In the genomic region with DNA sequence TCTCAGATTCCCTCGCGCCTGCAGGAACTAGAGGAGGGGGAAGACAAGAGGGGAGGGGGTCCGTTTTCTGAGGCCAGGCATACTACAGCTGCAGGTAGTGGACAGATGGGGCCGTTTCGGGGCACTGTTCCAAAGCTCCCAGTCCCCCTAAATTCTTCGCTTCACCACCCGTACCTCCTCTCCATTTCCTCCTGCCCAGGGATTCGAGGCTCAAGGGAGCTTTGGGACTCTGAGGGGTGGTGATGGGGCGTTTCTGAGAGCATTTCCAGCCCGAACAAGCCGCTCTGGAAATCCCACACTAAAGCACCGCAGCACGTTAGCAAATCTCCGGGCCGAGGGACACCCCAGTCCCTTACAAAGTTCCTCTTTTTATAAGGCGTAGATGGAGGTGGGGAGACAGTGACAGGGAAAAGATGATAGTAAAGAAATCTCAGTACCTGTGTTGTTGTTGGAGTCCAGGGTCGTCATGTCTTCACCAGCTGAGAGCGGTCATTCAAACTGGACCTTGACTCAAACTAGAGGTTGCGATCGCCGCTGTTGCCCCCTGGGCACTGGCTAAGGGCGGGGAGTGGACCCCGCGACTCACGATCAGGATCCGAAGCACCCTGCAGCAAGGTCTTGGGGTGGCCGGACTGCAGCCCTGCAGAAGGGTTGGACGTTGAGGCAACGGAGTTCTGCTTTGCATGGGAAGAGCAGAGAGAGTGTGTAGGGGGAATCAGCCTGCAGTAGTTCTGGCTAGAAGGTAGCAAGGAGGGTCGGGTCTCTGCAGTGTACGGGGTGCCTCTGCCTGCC, we compare ENCODE assay signal across 1 cellular context.
TF ChIP-seq lines count a peak whose summit lies in the region.

No MANE protein-coding gene starts in this region.

TF ChIP-seq in HepG2, 621 proteins besides CTCF, POLR2A, EP300 and RAD21 (continued from another document and continues in another):
- TF ChIP-seq, protein P1, sequence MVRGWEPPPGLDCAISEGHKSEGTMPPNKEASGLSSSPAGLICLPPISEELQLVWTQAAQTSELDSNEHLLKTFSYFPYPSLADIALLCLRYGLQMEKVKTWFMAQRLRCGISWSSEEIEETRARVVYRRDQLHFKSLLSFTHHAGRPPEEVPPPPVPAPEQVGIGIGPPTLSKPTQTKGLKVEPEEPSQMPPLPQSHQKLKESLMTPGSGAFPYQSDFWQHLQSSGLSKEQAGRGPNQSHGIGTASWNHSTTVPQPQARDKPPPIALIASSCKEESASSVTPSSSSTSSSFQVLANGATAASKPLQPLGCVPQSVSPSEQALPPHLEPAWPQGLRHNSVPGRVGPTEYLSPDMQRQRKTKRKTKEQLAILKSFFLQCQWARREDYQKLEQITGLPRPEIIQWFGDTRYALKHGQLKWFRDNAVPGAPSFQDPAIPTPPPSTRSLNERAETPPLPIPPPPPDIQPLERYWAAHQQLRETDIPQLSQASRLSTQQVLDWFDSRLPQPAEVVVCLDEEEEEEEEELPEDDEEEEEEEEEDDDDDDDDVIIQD (CRISPR knock-in tag; IDR thresholded peaks at IDR 0.05; ENCODE audit: low read depth): no peak
- TF ChIP-seq SMYD3 (CRISPR knock-in tag; IDR thresholded peaks at IDR 0.05): no peak
- TF ChIP-seq ATM (IDR thresholded peaks at IDR 0.05; ENCODE audit: borderline replicate concordance): no peak
- TF ChIP-seq RFX3 (CRISPR knock-in tag; IDR thresholded peaks at IDR 0.05): no peak
- no peak for TF ChIP-seq SMAD3 (CRISPR knock-in tag; IDR thresholded peaks at IDR 0.05)
- TF ChIP-seq AGO1 (IDR thresholded peaks at IDR 0.05; ENCODE audit: low read depth, low read length, poor library complexity, severe bottlenecking): no peak
- TF ChIP-seq ZNF10 (CRISPR knock-in tag; IDR thresholded peaks at IDR 0.05; ENCODE audit: borderline replicate concordance, low read depth): no peak
- TF ChIP-seq, protein P2, sequence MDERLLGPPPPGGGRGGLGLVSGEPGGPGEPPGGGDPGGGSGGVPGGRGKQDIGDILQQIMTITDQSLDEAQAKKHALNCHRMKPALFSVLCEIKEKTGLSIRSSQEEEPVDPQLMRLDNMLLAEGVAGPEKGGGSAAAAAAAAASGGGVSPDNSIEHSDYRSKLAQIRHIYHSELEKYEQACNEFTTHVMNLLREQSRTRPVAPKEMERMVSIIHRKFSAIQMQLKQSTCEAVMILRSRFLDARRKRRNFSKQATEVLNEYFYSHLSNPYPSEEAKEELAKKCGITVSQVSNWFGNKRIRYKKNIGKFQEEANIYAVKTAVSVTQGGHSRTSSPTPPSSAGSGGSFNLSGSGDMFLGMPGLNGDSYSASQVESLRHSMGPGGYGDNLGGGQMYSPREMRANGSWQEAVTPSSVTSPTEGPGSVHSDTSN (CRISPR knock-in tag; IDR thresholded peaks at IDR 0.05): no peak
- TF ChIP-seq, protein P3, sequence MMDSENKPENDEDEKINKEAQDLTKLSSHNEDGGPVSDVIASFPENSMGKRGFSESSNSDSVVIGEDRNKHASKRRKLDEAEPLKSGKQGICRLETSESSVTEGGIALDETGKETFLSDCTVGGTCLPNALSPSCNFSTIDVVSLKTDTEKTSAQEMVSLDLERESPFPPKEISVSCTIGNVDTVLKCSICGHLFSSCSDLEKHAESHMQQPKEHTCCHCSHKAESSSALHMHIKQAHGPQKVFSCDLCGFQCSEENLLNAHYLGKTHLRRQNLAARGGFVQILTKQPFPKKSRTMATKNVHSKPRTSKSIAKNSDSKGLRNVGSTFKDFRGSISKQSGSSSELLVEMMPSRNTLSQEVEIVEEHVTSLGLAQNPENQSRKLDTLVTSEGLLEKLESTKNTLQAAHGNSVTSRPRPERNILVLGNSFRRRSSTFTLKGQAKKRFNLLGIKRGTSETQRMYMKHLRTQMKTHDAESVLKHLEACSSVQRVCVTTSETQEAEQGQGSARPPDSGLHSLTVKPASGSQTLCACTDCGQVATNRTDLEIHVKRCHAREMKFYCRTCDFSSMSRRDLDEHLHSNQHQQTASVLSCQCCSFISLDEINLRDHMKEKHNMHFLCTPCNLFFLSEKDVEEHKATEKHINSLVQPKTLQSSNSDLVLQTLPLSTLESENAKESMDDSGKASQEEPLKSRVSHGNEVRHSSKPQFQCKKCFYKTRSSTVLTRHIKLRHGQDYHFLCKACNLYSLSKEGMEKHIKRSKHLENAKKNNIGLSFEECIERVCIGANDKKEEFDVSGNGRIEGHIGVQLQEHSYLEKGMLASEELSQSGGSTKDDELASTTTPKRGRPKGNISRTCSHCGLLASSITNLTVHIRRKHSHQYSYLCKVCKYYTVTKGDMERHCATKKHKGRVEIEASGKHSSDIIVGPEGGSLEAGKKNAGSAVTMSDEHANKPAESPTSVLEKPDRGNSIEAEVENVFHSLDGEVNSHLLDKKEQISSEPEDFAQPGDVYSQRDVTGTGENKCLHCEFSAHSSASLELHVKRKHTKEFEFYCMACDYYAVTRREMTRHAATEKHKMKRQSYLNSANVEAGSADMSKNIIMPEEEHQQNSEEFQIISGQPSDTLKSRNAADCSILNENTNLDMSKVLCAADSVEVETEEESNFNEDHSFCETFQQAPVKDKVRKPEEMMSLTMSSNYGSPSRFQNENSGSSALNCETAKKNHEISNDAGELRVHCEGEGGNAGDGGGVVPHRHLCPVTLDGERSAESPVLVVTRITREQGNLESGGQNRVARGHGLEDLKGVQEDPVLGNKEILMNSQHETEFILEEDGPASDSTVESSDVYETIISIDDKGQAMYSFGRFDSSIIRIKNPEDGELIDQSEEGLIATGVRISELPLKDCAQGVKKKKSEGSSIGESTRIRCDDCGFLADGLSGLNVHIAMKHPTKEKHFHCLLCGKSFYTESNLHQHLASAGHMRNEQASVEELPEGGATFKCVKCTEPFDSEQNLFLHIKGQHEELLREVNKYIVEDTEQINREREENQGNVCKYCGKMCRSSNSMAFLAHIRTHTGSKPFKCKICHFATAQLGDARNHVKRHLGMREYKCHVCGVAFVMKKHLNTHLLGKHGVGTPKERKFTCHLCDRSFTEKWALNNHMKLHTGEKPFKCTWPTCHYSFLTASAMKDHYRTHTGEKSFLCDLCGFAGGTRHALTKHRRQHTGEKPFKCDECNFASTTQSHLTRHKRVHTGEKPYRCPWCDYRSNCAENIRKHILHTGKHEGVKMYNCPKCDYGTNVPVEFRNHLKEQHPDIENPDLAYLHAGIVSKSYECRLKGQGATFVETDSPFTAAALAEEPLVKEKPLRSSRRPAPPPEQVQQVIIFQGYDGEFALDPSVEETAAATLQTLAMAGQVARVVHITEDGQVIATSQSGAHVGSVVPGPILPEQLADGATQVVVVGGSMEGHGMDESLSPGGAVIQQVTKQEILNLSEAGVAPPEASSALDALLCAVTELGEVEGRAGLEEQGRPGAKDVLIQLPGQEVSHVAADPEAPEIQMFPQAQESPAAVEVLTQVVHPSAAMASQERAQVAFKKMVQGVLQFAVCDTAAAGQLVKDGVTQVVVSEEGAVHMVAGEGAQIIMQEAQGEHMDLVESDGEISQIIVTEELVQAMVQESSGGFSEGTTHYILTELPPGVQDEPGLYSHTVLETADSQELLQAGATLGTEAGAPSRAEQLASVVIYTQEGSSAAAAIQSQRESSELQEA (CRISPR knock-in tag; IDR thresholded peaks at IDR 0.05; ENCODE audit: not compliant biosample characterization): no peak
- no peak; the same call in 1 of the 2 replicates for TF ChIP-seq ZNF746 (CRISPR knock-in tag; IDR thresholded peaks at IDR 0.05)
- TF ChIP-seq HNF4G (IDR thresholded peaks at IDR 0.05; ENCODE audit: borderline replicate concordance, low read depth, low read length): no peak
- 0 out of 2 replicates have a peak, but pooled peaks have one; percentile 3 for TF ChIP-seq HNF4G (CRISPR knock-in tag; IDR thresholded peaks at IDR 0.05; ENCODE audit: borderline replicate concordance, low read depth)
- 0 out of 2 replicates have a peak, but pooled peaks have one; percentile 4 for TF ChIP-seq PCBP1 (IDR thresholded peaks at IDR 0.05; ENCODE audit: borderline replicate concordance, low read depth, low read length)
- TF ChIP-seq ATF1 (CRISPR knock-in tag; IDR thresholded peaks at IDR 0.05): no peak
- TF ChIP-seq, protein P4, sequence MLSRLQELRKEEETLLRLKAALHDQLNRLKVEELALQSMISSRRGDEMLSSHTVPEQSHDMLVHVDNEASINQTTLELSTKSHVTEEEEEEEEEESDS (CRISPR knock-in tag; IDR thresholded peaks at IDR 0.05; ENCODE audit: borderline replicate concordance): 0 out of 2 replicates have a peak, but pooled peaks have one; percentile 69
- no peak for TF ChIP-seq NR2C2 (CRISPR knock-in tag; IDR thresholded peaks at IDR 0.05; ENCODE audit: borderline replicate concordance)
- no peak for TF ChIP-seq GATAD1 (CRISPR knock-in tag; IDR thresholded peaks at IDR 0.05)
- TF ChIP-seq, protein P5, sequence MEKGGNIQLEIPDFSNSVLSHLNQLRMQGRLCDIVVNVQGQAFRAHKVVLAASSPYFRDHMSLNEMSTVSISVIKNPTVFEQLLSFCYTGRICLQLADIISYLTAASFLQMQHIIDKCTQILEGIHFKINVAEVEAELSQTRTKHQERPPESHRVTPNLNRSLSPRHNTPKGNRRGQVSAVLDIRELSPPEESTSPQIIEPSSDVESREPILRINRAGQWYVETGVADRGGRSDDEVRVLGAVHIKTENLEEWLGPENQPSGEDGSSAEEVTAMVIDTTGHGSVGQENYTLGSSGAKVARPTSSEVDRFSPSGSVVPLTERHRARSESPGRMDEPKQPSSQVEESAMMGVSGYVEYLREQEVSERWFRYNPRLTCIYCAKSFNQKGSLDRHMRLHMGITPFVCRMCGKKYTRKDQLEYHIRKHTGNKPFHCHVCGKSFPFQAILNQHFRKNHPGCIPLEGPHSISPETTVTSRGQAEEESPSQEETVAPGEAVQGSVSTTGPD (CRISPR knock-in tag; IDR thresholded peaks at IDR 0.05): no peak
- no peak for TF ChIP-seq MED8 (CRISPR knock-in tag; IDR thresholded peaks at IDR 0.05; ENCODE audit: insufficient replicate concordance)
- TF ChIP-seq, protein P6, sequence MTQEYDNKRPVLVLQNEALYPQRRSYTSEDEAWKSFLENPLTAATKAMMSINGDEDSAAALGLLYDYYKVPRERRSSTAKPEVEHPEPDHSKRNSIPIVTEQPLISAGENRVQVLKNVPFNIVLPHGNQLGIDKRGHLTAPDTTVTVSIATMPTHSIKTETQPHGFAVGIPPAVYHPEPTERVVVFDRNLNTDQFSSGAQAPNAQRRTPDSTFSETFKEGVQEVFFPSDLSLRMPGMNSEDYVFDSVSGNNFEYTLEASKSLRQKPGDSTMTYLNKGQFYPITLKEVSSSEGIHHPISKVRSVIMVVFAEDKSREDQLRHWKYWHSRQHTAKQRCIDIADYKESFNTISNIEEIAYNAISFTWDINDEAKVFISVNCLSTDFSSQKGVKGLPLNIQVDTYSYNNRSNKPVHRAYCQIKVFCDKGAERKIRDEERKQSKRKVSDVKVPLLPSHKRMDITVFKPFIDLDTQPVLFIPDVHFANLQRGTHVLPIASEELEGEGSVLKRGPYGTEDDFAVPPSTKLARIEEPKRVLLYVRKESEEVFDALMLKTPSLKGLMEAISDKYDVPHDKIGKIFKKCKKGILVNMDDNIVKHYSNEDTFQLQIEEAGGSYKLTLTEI (CRISPR knock-in tag; conservative IDR thresholded peaks at IDR 0.05): no peak
- TF ChIP-seq, protein P7, sequence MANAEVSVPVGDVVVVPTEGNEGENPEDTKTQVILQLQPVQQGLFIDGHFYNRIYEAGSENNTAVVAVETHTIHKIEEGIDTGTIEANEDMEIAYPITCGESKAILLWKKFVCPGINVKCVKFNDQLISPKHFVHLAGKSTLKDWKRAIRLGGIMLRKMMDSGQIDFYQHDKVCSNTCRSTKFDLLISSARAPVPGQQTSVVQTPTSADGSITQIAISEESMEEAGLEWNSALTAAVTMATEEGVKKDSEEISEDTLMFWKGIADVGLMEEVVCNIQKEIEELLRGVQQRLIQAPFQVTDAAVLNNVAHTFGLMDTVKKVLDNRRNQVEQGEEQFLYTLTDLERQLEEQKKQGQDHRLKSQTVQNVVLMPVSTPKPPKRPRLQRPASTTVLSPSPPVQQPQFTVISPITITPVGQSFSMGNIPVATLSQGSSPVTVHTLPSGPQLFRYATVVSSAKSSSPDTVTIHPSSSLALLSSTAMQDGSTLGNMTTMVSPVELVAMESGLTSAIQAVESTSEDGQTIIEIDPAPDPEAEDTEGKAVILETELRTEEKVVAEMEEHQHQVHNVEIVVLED (CRISPR knock-in tag; IDR thresholded peaks at IDR 0.05; ENCODE audit: borderline replicate concordance): no peak
- TF ChIP-seq, protein P8, sequence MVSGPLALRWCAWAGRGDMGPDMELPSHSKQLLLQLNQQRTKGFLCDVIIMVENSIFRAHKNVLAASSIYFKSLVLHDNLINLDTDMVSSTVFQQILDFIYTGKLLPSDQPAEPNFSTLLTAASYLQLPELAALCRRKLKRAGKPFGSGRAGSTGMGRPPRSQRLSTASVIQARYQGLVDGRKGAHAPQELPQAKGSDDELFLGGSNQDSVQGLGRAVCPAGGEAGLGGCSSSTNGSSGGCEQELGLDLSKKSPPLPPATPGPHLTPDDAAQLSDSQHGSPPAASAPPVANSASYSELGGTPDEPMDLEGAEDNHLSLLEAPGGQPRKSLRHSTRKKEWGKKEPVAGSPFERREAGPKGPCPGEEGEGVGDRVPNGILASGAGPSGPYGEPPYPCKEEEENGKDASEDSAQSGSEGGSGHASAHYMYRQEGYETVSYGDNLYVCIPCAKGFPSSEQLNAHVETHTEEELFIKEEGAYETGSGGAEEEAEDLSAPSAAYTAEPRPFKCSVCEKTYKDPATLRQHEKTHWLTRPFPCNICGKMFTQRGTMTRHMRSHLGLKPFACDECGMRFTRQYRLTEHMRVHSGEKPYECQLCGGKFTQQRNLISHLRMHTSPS (CRISPR knock-in tag; IDR thresholded peaks at IDR 0.05; ENCODE audit: low read depth): no peak
- TF ChIP-seq, protein P9, sequence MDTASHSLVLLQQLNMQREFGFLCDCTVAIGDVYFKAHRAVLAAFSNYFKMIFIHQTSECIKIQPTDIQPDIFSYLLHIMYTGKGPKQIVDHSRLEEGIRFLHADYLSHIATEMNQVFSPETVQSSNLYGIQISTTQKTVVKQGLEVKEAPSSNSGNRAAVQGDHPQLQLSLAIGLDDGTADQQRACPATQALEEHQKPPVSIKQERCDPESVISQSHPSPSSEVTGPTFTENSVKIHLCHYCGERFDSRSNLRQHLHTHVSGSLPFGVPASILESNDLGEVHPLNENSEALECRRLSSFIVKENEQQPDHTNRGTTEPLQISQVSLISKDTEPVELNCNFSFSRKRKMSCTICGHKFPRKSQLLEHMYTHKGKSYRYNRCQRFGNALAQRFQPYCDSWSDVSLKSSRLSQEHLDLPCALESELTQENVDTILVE (CRISPR knock-in tag; IDR thresholded peaks at IDR 0.05): no peak
- no peak for TF ChIP-seq ZNF772 (CRISPR knock-in tag; IDR thresholded peaks at IDR 0.05)
- TF ChIP-seq NKX3-1 (CRISPR knock-in tag; IDR thresholded peaks at IDR 0.05): 0 out of 2 replicates have a peak, but pooled peaks have one; percentile 1
- TF ChIP-seq TCF7 (IDR thresholded peaks at IDR 0.05; ENCODE audit: low read depth): 0 out of 2 replicates have a peak, but pooled peaks have one; percentile 24
- no peak for TF ChIP-seq ZFAT (CRISPR knock-in tag; conservative IDR thresholded peaks at IDR 0.05)
- no peak for TF ChIP-seq RBM39 (IDR thresholded peaks at IDR 0.05; ENCODE audit: low read depth, low read length, poor library complexity, severe bottlenecking)
- peak; percentile 37; the same call in 1 of the 2 replicates for TF ChIP-seq ZC3H4 (CRISPR knock-in tag; IDR thresholded peaks at IDR 0.05; ENCODE audit: borderline replicate concordance)
- TF ChIP-seq SIX1 (CRISPR knock-in tag; IDR thresholded peaks at IDR 0.05; ENCODE audit: borderline replicate concordance): no peak
- TF ChIP-seq BHLHE40 (IDR thresholded peaks at IDR 0.05; ENCODE audit: low read length): no peak
- peak; percentile 69; the same call in 1 of the 2 replicates for TF ChIP-seq NFE2L1 (CRISPR knock-in tag; IDR thresholded peaks at IDR 0.05; ENCODE audit: borderline replicate concordance)
- no peak for TF ChIP-seq REXO4 (CRISPR knock-in tag; IDR thresholded peaks at IDR 0.05; ENCODE audit: borderline replicate concordance)
- TF ChIP-seq FIP1L1 (IDR thresholded peaks at IDR 0.05; ENCODE audit: borderline replicate concordance, insufficient read depth, low read depth, low read length): no peak
- no peak for TF ChIP-seq SMARCE1 (IDR thresholded peaks at IDR 0.05; ENCODE audit: borderline replicate concordance)
- TF ChIP-seq NR2F2 (IDR thresholded peaks at IDR 0.05; ENCODE audit: borderline replicate concordance, low read depth): 0 out of 2 replicates have a peak, but pooled peaks have one; percentile 3
- no peak for TF ChIP-seq MTA3 (CRISPR knock-in tag; IDR thresholded peaks at IDR 0.05)
